Comparison of ENCODE assay signal across 12 cellular contexts in genomic region chr2:9261231-9261883, GRCh38. TPM values are rescaled to one million over a fixed set of nuclear protein-coding genes. Genes with fewer than 3 reads are reported as not detected.
DNase-seq lines count a peak whose midpoint lies in the region; ATAC-seq and TF ChIP-seq lines count a peak whose summit lies in the region.
"Had no signal": no experiment of that assay in that cellular context is flagged by ENCODE, and none has a peak within 500 bp of the region (broad histone marks: within the 10 kb centered on the region; RNA-seq: fewer than 3 reads in every experiment).

No MANE protein-coding gene starts in this region.

- H3K27me3 ChIP-seq in BLaER1 treated with 17β-estradiol and CSF1 and Interleukin-3, amounts not matched to agents 10 nM and 100 nM: no peaks in the 10 kb centered on the region
- H3K27me3 ChIP-seq in left ventricle myocardium inferior (ENCODE audit: low read depth): no peaks in the 10 kb centered on the region
- H3K27me3 ChIP-seq in rectal smooth muscle tissue (ENCODE audit: control insufficient read depth, insufficient read depth, low read length): no peaks in the 10 kb centered on the region
- H3K27me3 ChIP-seq in effector memory CD4-positive, alpha-beta T cell (replicated peaks; ENCODE audit: control insufficient read depth, insufficient read depth, low read length, poor library complexity, severe bottlenecking): no peaks in the 10 kb centered on the region

- CTCF ChIA-PET in activated CD4-positive, alpha-beta memory T cell treated with anti-CD3 and anti-CD28 coated beads, Interleukin-2, amount 10 ng/mL, durations not matched to agents 7 days and 5 days (lab: Charles Lee): no interaction called here

- H3K27ac Mint-ChIP-seq in activated CD4-positive, alpha-beta memory T cell treated with anti-CD3 and anti-CD28 coated beads, Interleukin-2, amount 10 ng/mL, durations not matched to agents 7 days and 5 days: no peak overlapping the region
- H3K27ac Mint-ChIP-seq: activated CD4-positive, alpha-beta T cell treated with anti-CD3 and anti-CD28 coated beads for 36 hours had no signal

- no peak overlapping the region for H3K4me3 Mint-ChIP-seq in activated CD4-positive, alpha-beta memory T cell treated with anti-CD3 and anti-CD28 coated beads, Interleukin-2, amount 10 ng/mL, durations not matched to agents 7 days and 5 days
- H3K4me3 Mint-ChIP-seq: activated CD4-positive, alpha-beta T cell treated with anti-CD3 and anti-CD28 coated beads for 36 hours; central memory CD8-positive, alpha-beta T cell had no signal

- H3K27ac ChIP-seq in BLaER1 treated with 17β-estradiol and CSF1 and Interleukin-3, amounts not matched to agents 10 nM and 100 nM: peak overlapping the region; percentile 74 to 90 (median 78)
- H3K27ac ChIP-seq in adipose tissue (ENCODE audit: low read depth, low read length) (peak overlapping the region; percentile 51), left ventricle myocardium inferior (replicated peaks) (peak overlapping the region; percentile 90), rectal smooth muscle tissue (ENCODE audit: low read depth, low read length) (peak overlapping the region; percentile 74)
- no peak overlapping the region for H3K27ac ChIP-seq in effector memory CD4-positive, alpha-beta T cell (ENCODE audit: insufficient read depth, low read length, poor library complexity, severe bottlenecking)
- H3K27ac ChIP-seq: C4-2B had no signal

- intact Hi-C loops in left ventricle myocardium inferior (cut with micrococcal nuclease): loop anchor here (10.0 kb wide), 1 partner anchor 63 kb away; no protein-coding TSS in a partner anchor

- no peaks in the 10 kb centered on the region for H3K9me3 Mint-ChIP-seq in activated CD4-positive, alpha-beta memory T cell treated with anti-CD3 and anti-CD28 coated beads, Interleukin-2, amount 10 ng/mL, durations not matched to agents 7 days and 5 days
- H3K9me3 Mint-ChIP-seq: central memory CD8-positive, alpha-beta T cell had no signal

- H3K4me3 ChIP-seq in BLaER1 treated with 17β-estradiol and CSF1 and Interleukin-3, amounts not matched to agents 10 nM and 100 nM: peak overlapping the region in 4 of 10 experiments; percentile 2 to 30 (median 10); a peak in 6 of 20 replicates
- H3K4me3 ChIP-seq in left ventricle myocardium inferior: no peak overlapping the region
- H3K4me3 ChIP-seq in rectal smooth muscle tissue (ENCODE audit: low read length): peak overlapping the region; percentile 2
- no peak overlapping the region for H3K4me3 ChIP-seq in effector memory CD4-positive, alpha-beta T cell (ENCODE audit: insufficient read depth, low read depth, low read length, poor library complexity, severe bottlenecking)

- POLR2A ChIA-PET in activated CD4-positive, alpha-beta memory T cell treated with anti-CD3 and anti-CD28 coated beads, Interleukin-2, amount 10 ng/mL, durations not matched to agents 7 days and 5 days (lab: Charles Lee): no interaction called here

- no peak for ATAC-seq in GM19455 (IDR thresholded peaks at IDR 0.05; ENCODE audit: unreplicated experiment)
- ATAC-seq in GM21619 (IDR thresholded peaks at IDR 0.05; ENCODE audit: unreplicated experiment): no peak
- ATAC-seq: activated CD4-positive, alpha-beta T cell treated with anti-CD3 and anti-CD28 coated beads for 36 hours had no signal

- peak overlapping the region; percentile 82 to 97 (median 93) for H3K4me2 ChIP-seq in BLaER1 treated with 17β-estradiol and CSF1 and Interleukin-3, amounts not matched to agents 10 nM and 100 nM

- H3K4me1 ChIP-seq in BLaER1 treated with 17β-estradiol and CSF1 and Interleukin-3, amounts not matched to agents 10 nM and 100 nM: peaks cover 86 to 97% (median 90%) of the 10 kb centered on the region in 10 experiments
- H3K4me1 ChIP-seq in left ventricle myocardium inferior: peaks cover 98% of the 10 kb centered on the region
- peaks cover 60% of the 10 kb centered on the region for H3K4me1 ChIP-seq in rectal smooth muscle tissue (ENCODE audit: control insufficient read depth, insufficient read depth, low read length)
- no peaks in the 10 kb centered on the region for H3K4me1 ChIP-seq in effector memory CD4-positive, alpha-beta T cell (ENCODE audit: control insufficient read depth, insufficient read depth, low read length, poor library complexity, severe bottlenecking)

- H3K4me1 Mint-ChIP-seq in activated CD4-positive, alpha-beta memory T cell treated with anti-CD3 and anti-CD28 coated beads, Interleukin-2, amount 10 ng/mL, durations not matched to agents 7 days and 5 days: no peaks in the 10 kb centered on the region
- H3K4me1 Mint-ChIP-seq: activated CD4-positive, alpha-beta T cell treated with anti-CD3 and anti-CD28 coated beads for 36 hours; central memory CD8-positive, alpha-beta T cell had no signal

- no peak for DNase-seq in left ventricle myocardium inferior
- no peak for DNase-seq in effector memory CD4-positive, alpha-beta T cell
- DNase-seq in activated CD4-positive, alpha-beta memory T cell treated with anti-CD3 and anti-CD28 coated beads, Interleukin-2, amount 10 ng/mL, durations not matched to agents 7 days and 5 days: no peak
- DNase-seq: activated CD4-positive, alpha-beta T cell treated with anti-CD3 and anti-CD28 coated beads for 36 hours; NCI-H82 had no signal

- H3K9me3 ChIP-seq in BLaER1 treated with 17β-estradiol and CSF1 and Interleukin-3, amounts not matched to agents 10 nM and 100 nM (replicated peaks in 1 of 11): no peaks in the 10 kb centered on the region
- no peaks in the 10 kb centered on the region for H3K9me3 ChIP-seq in left ventricle myocardium inferior (replicated peaks)
- H3K9me3 ChIP-seq in effector memory CD4-positive, alpha-beta T cell (ENCODE audit: control insufficient read depth, low read length): no peaks in the 10 kb centered on the region

- H3K36me3 Mint-ChIP-seq in activated CD4-positive, alpha-beta memory T cell treated with anti-CD3 and anti-CD28 coated beads, Interleukin-2, amount 10 ng/mL, durations not matched to agents 7 days and 5 days (ENCODE audit: low read depth): no peaks in the 10 kb centered on the region

- H3K9ac ChIP-seq in BLaER1 treated with 17β-estradiol and CSF1 and Interleukin-3, amounts not matched to agents 10 nM and 100 nM: peak overlapping the region; percentile 16 to 79 (median 59); a peak in 20 of 22 replicates
- no peak overlapping the region for H3K9ac ChIP-seq in rectal smooth muscle tissue (ENCODE audit: low read length)

- no peak for TF ChIP-seq CTCF in left ventricle myocardium inferior (IDR thresholded peaks at IDR 0.05; ENCODE audit: borderline replicate concordance)

- 47 to 61% (median 57%) methylated on average over 6 of the region's 6 CpGs for WGBS in adipose tissue, 3 donors

- H4K20me1 ChIP-seq in BLaER1 treated with 17β-estradiol and CSF1 and Interleukin-3, amounts not matched to agents 10 nM and 100 nM: peaks cover 0 to 89% (median 13%) of the 10 kb centered on the region in 11 experiments; a peak in 14 of 22 replicates

- H3K27me3 Mint-ChIP-seq in activated CD4-positive, alpha-beta memory T cell treated with anti-CD3 and anti-CD28 coated beads, Interleukin-2, amount 10 ng/mL, durations not matched to agents 7 days and 5 days: peaks cover 4% of the 10 kb centered on the region

- H3K36me3 ChIP-seq in BLaER1 treated with 17β-estradiol and CSF1 and Interleukin-3, amounts not matched to agents 10 nM and 100 nM: 0 out of 22 replicates have a peak, but pooled peaks cover 0 to 4% (median 0%) of the 10 kb centered on the region in 11 experiments
- H3K36me3 ChIP-seq in left ventricle myocardium inferior (no peaks in the 10 kb centered on the region), rectal smooth muscle tissue (ENCODE audit: control insufficient read depth, insufficient read depth, low read length) (no peaks in the 10 kb centered on the region)
- no peaks in the 10 kb centered on the region for H3K36me3 ChIP-seq in effector memory CD4-positive, alpha-beta T cell (ENCODE audit: control insufficient read depth, insufficient read depth, low read length)

RNA-seq across cellular contexts. Expression of gene ASAP2, which starts 54.7 kb away (rescaled TPM):
- polyA plus RNA-seq in adipose tissue: 10 to 100 TPM in 2 of 3 donors, 1 to 10 TPM in 1; 4.1 to 24.0 (median 12.5) TPM
- total RNA-seq in left ventricle myocardium inferior: 10.0 TPM
- under 1 TPM; 0.25 to 0.71 TPM for total RNA-seq in activated CD4-positive, alpha-beta memory T cell treated with anti-CD3 and anti-CD28 coated beads, Interleukin-2, amount 10 ng/mL, durations not matched to agents 7 days and 5 days
